11 cellular contexts compared by ENCODE assay signal in genomic region chr6:32982702-32983492, GRCh38. TPM values are rescaled to one million over a fixed set of nuclear protein-coding genes. Genes with fewer than 3 reads are reported as not detected.
DNase-seq lines count a peak whose midpoint lies in the region; ATAC-seq and TF ChIP-seq lines count a peak whose summit lies in the region.
"Had no signal": no experiment of that assay in that cellular context is flagged by ENCODE, and none has a peak within 500 bp of the region (broad histone marks: within the 10 kb centered on the region; RNA-seq: fewer than 3 reads in every experiment).

No MANE protein-coding gene starts in this region.

- H3K4me1 Mint-ChIP-seq in activated naive CD8-positive, alpha-beta T cell treated with anti-CD3 and anti-CD28 coated beads, Interleukin-2, amount 10 ng/mL, durations not matched to agents 7 days and 5 days, result peaks cover 33% of the 10 kb centered on the region
- H3K4me1 Mint-ChIP-seq in neural progenitor cell, result peaks cover 5% of the 10 kb centered on the region

- H3K79me2 ChIP-seq in neural progenitor cell (ENCODE audit: low read depth), result peaks cover 29% of the 10 kb centered on the region

- no peaks in the 10 kb centered on the region for H3K9me3 ChIP-seq in neural progenitor cell (ENCODE audit: low read depth)

- H3K36me3 ChIP-seq in neural progenitor cell, result peaks cover 23% of the 10 kb centered on the region

- no peaks in the 10 kb centered on the region for H3K9me3 Mint-ChIP-seq in activated naive CD8-positive, alpha-beta T cell treated with anti-CD3 and anti-CD28 coated beads, Interleukin-2, amount 10 ng/mL, durations not matched to agents 7 days and 5 days
- no peaks in the 10 kb centered on the region for H3K9me3 Mint-ChIP-seq in neural progenitor cell

- ATAC-seq in activated naive CD8-positive, alpha-beta T cell treated with anti-CD3 and anti-CD28 coated beads, Interleukin-2, amount 10 ng/mL, durations not matched to agents 7 days and 5 days (ENCODE audit: low read depth), result no peak
- no peak for ATAC-seq in GM21423 (IDR thresholded peaks at IDR 0.05; ENCODE audit: unreplicated experiment)
- no peak for ATAC-seq in GM21717 (IDR thresholded peaks at IDR 0.05; ENCODE audit: unreplicated experiment)

- no peaks in the 10 kb centered on the region for H3K27me3 ChIP-seq in neural progenitor cell

- peaks cover 30% of the 10 kb centered on the region for H3K36me3 Mint-ChIP-seq in activated naive CD8-positive, alpha-beta T cell treated with anti-CD3 and anti-CD28 coated beads, Interleukin-2, amount 10 ng/mL, durations not matched to agents 7 days and 5 days
- H3K36me3 Mint-ChIP-seq in neural progenitor cell, result peaks cover 35% of the 10 kb centered on the region

- peak; percentile 23 for DNase-seq in DMS79 treated with DMSO at 0.1 percent for 48 hours (lab: John Stamatoyannopoulos, UW)
- no peak for DNase-seq in DMS79 (lab: John Stamatoyannopoulos, UW)
- peak; percentile 32 for DNase-seq in HuH-7 (ENCODE audit: low spot score)
- no peak for DNase-seq in activated naive CD8-positive, alpha-beta T cell treated with anti-CD3 and anti-CD28 coated beads, Interleukin-2, amount 10 ng/mL, durations not matched to agents 7 days and 5 days
- no peak for DNase-seq in neural progenitor cell (ENCODE audit: low spot score)
- no peak for DNase-seq in NCI-H526 treated with DMSO at 0.1 percent for 48 hours (lab: John Stamatoyannopoulos, UW)
- DNase-seq: ACHN; activated CD4-positive, alpha-beta T cell treated with anti-CD3 and anti-CD28 coated beads, Interleukin-2, amount 50 U/mL, for 1 hour; NCI-H526 had no signal

- no peaks in the 10 kb centered on the region for H3K4me1 ChIP-seq in neural progenitor cell

- H2AFZ ChIP-seq in neural progenitor cell (replicated peaks), result no peak overlapping the region

- POLR2A ChIA-PET in activated naive CD8-positive, alpha-beta T cell treated with anti-CD3 and anti-CD28 coated beads, Interleukin-2, amount 10 ng/mL, durations not matched to agents 7 days and 5 days (lab: Charles Lee), result interaction anchor here (1.1 to 4.5 kb wide), 6 partner anchors 9 to 89 kb away, joined by 4 to 84 read pairs (median 10); partner anchors contain the start of genes BRD2 and HLA-DMA

- no peak overlapping the region for H3K4me3 Mint-ChIP-seq in activated naive CD8-positive, alpha-beta T cell treated with anti-CD3 and anti-CD28 coated beads, Interleukin-2, amount 10 ng/mL, durations not matched to agents 7 days and 5 days
- no peak overlapping the region for H3K4me3 Mint-ChIP-seq in neural progenitor cell

- peaks cover 69% of the 10 kb centered on the region for H3F3A ChIP-seq in neural progenitor cell (ENCODE audit: low read depth)

- peak overlapping the region; percentile 74 for H3K27ac ChIP-seq in neural progenitor cell

- H3K4me2 ChIP-seq in neural progenitor cell, result no peak overlapping the region

- TF ChIP-seq CTCF in neural progenitor cell (IDR thresholded peaks at IDR 0.05), result no peak

- peaks cover 65% of the 10 kb centered on the region for H4K20me1 ChIP-seq in neural progenitor cell (ENCODE audit: low read depth)

- H3K9ac ChIP-seq in neural progenitor cell, result no peak overlapping the region

- no peaks in the 10 kb centered on the region for H3K27me3 Mint-ChIP-seq in activated naive CD8-positive, alpha-beta T cell treated with anti-CD3 and anti-CD28 coated beads, Interleukin-2, amount 10 ng/mL, durations not matched to agents 7 days and 5 days
- H3K27me3 Mint-ChIP-seq in neural progenitor cell (ENCODE audit: insufficient read depth, low read depth), result peaks cover 14% of the 10 kb centered on the region

- peak overlapping the region; percentile 76 for H3K27ac Mint-ChIP-seq in activated naive CD8-positive, alpha-beta T cell treated with anti-CD3 and anti-CD28 coated beads, Interleukin-2, amount 10 ng/mL, durations not matched to agents 7 days and 5 days
- no peak overlapping the region for H3K27ac Mint-ChIP-seq in neural progenitor cell

- no peak overlapping the region for H3K4me3 ChIP-seq in neural progenitor cell

RNA-seq across cellular contexts. Expression of gene BRD2, which starts 14.5 kb away (rescaled TPM):
- 100 to 1,000 TPM; 365 to 371 TPM for total RNA-seq in activated naive CD8-positive, alpha-beta T cell treated with anti-CD3 and anti-CD28 coated beads, Interleukin-2, amount 10 ng/mL, durations not matched to agents 7 days and 5 days
- total RNA-seq in neural progenitor cell (ENCODE audit: low replicate concordance), result 202 and 211 TPM in 2 replicates

RNA-seq across cellular contexts. Expression of gene HLA-DOA, which starts 26.5 kb away (rescaled TPM):
- 1 to 10 TPM; 7.5 to 8.3 TPM for total RNA-seq in activated naive CD8-positive, alpha-beta T cell treated with anti-CD3 and anti-CD28 coated beads, Interleukin-2, amount 10 ng/mL, durations not matched to agents 7 days and 5 days
- total RNA-seq in neural progenitor cell (ENCODE audit: low replicate concordance), result 38.0 and 52.2 TPM in 2 replicates

RNA-seq across cellular contexts. Expression of gene HLA-DMA, which starts 30.0 kb away (rescaled TPM):
- 10 to 100 TPM; 32.1 to 36.1 TPM for total RNA-seq in activated naive CD8-positive, alpha-beta T cell treated with anti-CD3 and anti-CD28 coated beads, Interleukin-2, amount 10 ng/mL, durations not matched to agents 7 days and 5 days
- 5.1 and 11.9 TPM in 2 replicates for total RNA-seq in neural progenitor cell (ENCODE audit: low replicate concordance)

RNA-seq across cellular contexts. Expression of gene HLA-DMB, which starts 42.1 kb away (rescaled TPM):
- 10 to 100 TPM; 14.0 to 14.7 TPM for total RNA-seq in activated naive CD8-positive, alpha-beta T cell treated with anti-CD3 and anti-CD28 coated beads, Interleukin-2, amount 10 ng/mL, durations not matched to agents 7 days and 5 days
- 4.3 and 4.5 TPM in 2 replicates for total RNA-seq in neural progenitor cell (ENCODE audit: low replicate concordance)

Comparison
In these comparisons a context has a peak if more than half of its experiments do, and no peak if none do; other contexts are left out.
1. DNase-seq: peak in DMS79 treated with DMSO at 0.1 percent for 48 hours (single experiment) and HuH-7 (single experiment); none in DMS79 (single experiment), activated naive CD8-positive, alpha-beta T cell treated with anti-CD3 and anti-CD28 coated beads, Interleukin-2, amount 10 ng/mL, durations not matched to agents 7 days and 5 days (single experiment), neural progenitor cell (single experiment) and NCI-H526 treated with DMSO at 0.1 percent for 48 hours (single experiment).